8 cellular contexts compared by ENCODE assay signal in the genomic region with DNA sequence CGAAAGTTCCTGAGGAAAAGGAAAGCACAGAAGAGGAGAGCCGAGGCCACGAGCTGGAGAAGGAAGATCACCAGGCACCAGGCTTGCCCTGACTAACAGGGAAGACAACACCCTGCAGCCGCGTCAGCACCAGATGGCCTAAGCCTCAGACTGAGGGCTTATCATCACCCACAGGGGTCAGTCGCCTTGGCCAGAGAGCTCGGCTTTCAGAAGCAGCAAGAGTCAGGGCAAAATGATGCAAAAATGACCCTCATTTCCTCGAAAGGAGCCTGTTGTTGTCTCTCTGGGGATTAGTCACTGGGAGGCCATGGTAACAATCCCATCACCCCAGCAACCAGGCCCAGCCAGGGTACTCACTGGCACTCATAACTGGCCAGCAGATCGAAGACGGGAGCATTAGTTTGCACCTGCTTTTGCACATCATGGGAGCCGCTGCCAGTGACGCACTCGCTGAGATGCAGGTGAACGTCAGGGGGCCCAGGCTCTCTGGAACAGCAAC. TPM values are rescaled to one million over a fixed set of nuclear protein-coding genes. Genes with fewer than 3 reads are reported as not detected.
DNase-seq lines count a peak whose midpoint lies in the region; ATAC-seq and TF ChIP-seq lines count a peak whose summit lies in the region.
"Had no signal": no experiment of that assay in that cellular context is flagged by ENCODE, and none has a peak within 500 bp of the region (broad histone marks: within the 10 kb centered on the region; RNA-seq: fewer than 3 reads in every experiment).

No MANE protein-coding gene starts in this region.

- no peaks in the 10 kb centered on the region for H3K79me2 ChIP-seq in OCI-LY7 (ENCODE audit: insufficient read depth, low read depth, low read length)
- H3K79me2 ChIP-seq: parathyroid adenoma had no signal

- H4K20me1 ChIP-seq in OCI-LY7 (ENCODE audit: insufficient read depth, low read length) = no peaks in the 10 kb centered on the region

- ATAC-seq in left lung (peak; percentile 80), GM19452 (IDR thresholded peaks at IDR 0.05; ENCODE audit: unreplicated experiment) (no peak), GM21723 (IDR thresholded peaks at IDR 0.05; ENCODE audit: unreplicated experiment) (no peak)

- H2AFZ ChIP-seq in OCI-LY7 (ENCODE audit: low read length) = no peak overlapping the region
- H2AFZ ChIP-seq: parathyroid adenoma had no signal

- H3K27me3 ChIP-seq in left lung (no peaks in the 10 kb centered on the region), thymus (ENCODE audit: control insufficient read depth, insufficient read depth) (no peaks in the 10 kb centered on the region)

- H3K9me3 ChIP-seq in left lung (no peaks in the 10 kb centered on the region), thymus (ENCODE audit: control insufficient read depth) (no peaks in the 10 kb centered on the region), OCI-LY7 (ENCODE audit: low read length) (no peaks in the 10 kb centered on the region)

- TF ChIP-seq CTCF in cardiac fibroblast (IDR thresholded peaks at IDR 0.05; ENCODE audit: low read depth, low read length) (peak; percentile 20), left lung (IDR thresholded peaks at IDR 0.05) (no peak), OCI-LY7 (conservative IDR thresholded peaks at IDR 0.05; ENCODE audit: low read length) (no peak)

- H3K4me3 ChIP-seq in cardiac fibroblast (replicated peaks in 1 of 2; ENCODE audit: low read depth in 2 of 2, low read length in 2 of 2) (peak overlapping the region in 1 of 2 donors; percentile 0), left lung (no peak overlapping the region), thymus (ENCODE audit: low read length) (no peak overlapping the region), OCI-LY7 (ENCODE audit: low read depth, low read length, poor library complexity, severe bottlenecking) (no peak overlapping the region)

- DNase-seq in NCI-H146 treated with DMSO at 0.1 percent for 48 hours (lab: John Stamatoyannopoulos, UW; ENCODE audit: unreplicated experiment) (peak; percentile 80), cardiac fibroblast (ENCODE audit: low read depth in 2 of 2) (peak; percentile 98 to 99), left lung (peak in 1 of 2 donors; percentile 84), OCI-LY7 (ENCODE audit: low spot score) (no peak)

- H3K36me3 ChIP-seq in left lung (no peaks in the 10 kb centered on the region), thymus (ENCODE audit: control insufficient read depth, insufficient read depth) (peaks cover 14% of the 10 kb centered on the region), OCI-LY7 (ENCODE audit: insufficient read depth, low read length) (0 out of 2 replicates have a peak, but pooled peaks cover 4% of the 10 kb centered on the region)

- H3K4me2 ChIP-seq in OCI-LY7 (ENCODE audit: low read length) = no peak overlapping the region

- CTCF ChIA-PET in OCI-LY7 (lab: Charles Lee; ENCODE audit: unreplicated experiment) = no interaction called here

- no peaks in the 10 kb centered on the region for H3K9me2 ChIP-seq in OCI-LY7 (ENCODE audit: insufficient read depth, low read length)

- POLR2A ChIA-PET in OCI-LY7 (lab: Charles Lee) = no interaction called here

- H3K27ac ChIP-seq in left lung (peak overlapping the region; percentile 47 to 67), thymus (ENCODE audit: low read depth) (peak overlapping the region; percentile 47), OCI-LY7 (ENCODE audit: low read depth, low read length, poor library complexity, severe bottlenecking) (no peak overlapping the region)
- H3K27ac ChIP-seq: parathyroid adenoma had no signal

- no TSS peak for BruUV-seq in OCI-LY7 (replicated peaks; lab: Mats Ljungman, UMichigan)

- 94% methylated on average over 14 of the region's 14 CpGs for WGBS in thymus

- H3K4me1 ChIP-seq in left lung (peaks cover 12 to 49% of the 10 kb centered on the region in 2 donors), thymus (ENCODE audit: control insufficient read depth, insufficient read depth, low read length) (no peaks in the 10 kb centered on the region), OCI-LY7 (ENCODE audit: insufficient read depth, low read length, poor library complexity, severe bottlenecking) (no peaks in the 10 kb centered on the region)
- H3K4me1 ChIP-seq: parathyroid adenoma had no signal

- intact Hi-C loops in left lung (cut with DNase I) = no loop called here
- intact Hi-C loops in OCI-LY7 (cut with micrococcal nuclease; ENCODE audit: unreplicated experiment) = no loop called here

RNA-seq across cellular contexts. Expression of a gene that starts 42.7 kb away (rescaled TPM):
- 100 to 1,000 TPM in 1 of 2 donors, 10 to 100 TPM in 1; 72.2 to 112 TPM for total RNA-seq in left lung
- polyA plus RNA-seq in thymus = 412 TPM
- 6.8 and 7.0 TPM in 2 replicates for total RNA-seq in OCI-LY7 (2014; rRNA removed; shearing (Covaris generic))
- 37.2 and 43.8 TPM in 2 replicates for total RNA-seq in OCI-LY7 (2022)
